ENCODE assay signal across 12 cellular contexts in genomic region chr19:17797397-17798201, GRCh38. TPM values are rescaled to one million over a fixed set of nuclear protein-coding genes. Genes with fewer than 3 reads are reported as not detected.
DNase-seq lines count a peak whose midpoint lies in the region; ATAC-seq and TF ChIP-seq lines count a peak whose summit lies in the region.
"Had no signal": no experiment of that assay in that cellular context is flagged by ENCODE, and none has a peak within 500 bp of the region (broad histone marks: within the 10 kb centered on the region; RNA-seq: fewer than 3 reads in every experiment).

No MANE protein-coding gene starts in this region.

- no peak for TF ChIP-seq CTCF in hepatocyte (IDR thresholded peaks at IDR 0.05; ENCODE audit: poor library complexity)

- H3K4me2 ChIP-seq in hepatocyte, result peak overlapping the region; percentile 77

- no peak overlapping the region for H3K27ac Mint-ChIP-seq in T-helper 2 cell treated with Interferon-gamma antibody and Interleukin-4, amounts not matched to agents 5 μg/mL and 100 μg/mL, for 36 hours

- H4K20me1 ChIP-seq in hepatocyte (ENCODE audit: insufficient read depth, poor library complexity, severe bottlenecking), result no peaks in the 10 kb centered on the region

- DNase-seq in HPDE6-E6E7 (ENCODE audit: extremely low spot score) (peak; percentile 97), hepatocyte (ENCODE audit: low spot score) (peak; percentile 88), SHP77 treated with DMSO at 0.1 percent for 48 hours (lab: John Stamatoyannopoulos, UW) (no peak), D341Med (ENCODE audit: low spot score) (no peak)
- DNase-seq in T-helper 2 cell treated with Interferon-gamma antibody and Interleukin-4, amounts not matched to agents 5 μg/mL and 100 μg/mL, for 36 hours (ENCODE audit: low spot score), result peak; percentile 55
- peak; percentile 25 for DNase-seq in stimulated activated CD8-positive, alpha-beta memory T cell treated with anti-CD3 and anti-CD28 coated beads, Interleukin-4, amount 100 ng/mL, for 24 hours (ENCODE audit: low read depth)
- DNase-seq: NCI-H1930, substantia nigra had no signal

- no peak for ATAC-seq in HG02938 (IDR thresholded peaks at IDR 0.05; ENCODE audit: unreplicated experiment)
- ATAC-seq: GM12878 had no signal

- H3K9me3 ChIP-seq in hepatocyte (ENCODE audit: low read depth), result no peaks in the 10 kb centered on the region

- H3K27me3 Mint-ChIP-seq in T-helper 2 cell treated with Interferon-gamma antibody and Interleukin-4, amounts not matched to agents 5 μg/mL and 100 μg/mL, for 36 hours (ENCODE audit: low read depth), result peaks cover 26% of the 10 kb centered on the region

- no peaks in the 10 kb centered on the region for H3K36me3 Mint-ChIP-seq in T-helper 2 cell treated with Interferon-gamma antibody and Interleukin-4, amounts not matched to agents 5 μg/mL and 100 μg/mL, for 36 hours (ENCODE audit: low read depth)

- no peak overlapping the region for H3K4me3 ChIP-seq in hepatocyte
- H3K4me3 ChIP-seq: GM12878 had no signal

- no peaks in the 10 kb centered on the region for H3K9me3 Mint-ChIP-seq in T-helper 2 cell treated with Interferon-gamma antibody and Interleukin-4, amounts not matched to agents 5 μg/mL and 100 μg/mL, for 36 hours

- no peaks in the 10 kb centered on the region for H3K9me2 ChIP-seq in hepatocyte (replicated peaks; ENCODE audit: insufficient read depth)

- no peaks in the 10 kb centered on the region for H3K36me3 ChIP-seq in hepatocyte (replicated peaks; ENCODE audit: insufficient read depth, low read depth)

- H3K4me3 Mint-ChIP-seq in T-helper 2 cell treated with Interferon-gamma antibody and Interleukin-4, amounts not matched to agents 5 μg/mL and 100 μg/mL, for 36 hours, result no peak overlapping the region

- H3K79me2 ChIP-seq in hepatocyte, result peaks cover 24% of the 10 kb centered on the region

- peaks cover 4% of the 10 kb centered on the region for H3K4me1 Mint-ChIP-seq in T-helper 2 cell treated with Interferon-gamma antibody and Interleukin-4, amounts not matched to agents 5 μg/mL and 100 μg/mL, for 36 hours (ENCODE audit: low read depth)

- peak overlapping the region; percentile 98 for H3K27ac ChIP-seq in hepatocyte

- 66% methylated on average over 11 of the region's 11 CpGs for WGBS in hepatocyte (ENCODE audit: low lambda C conversion rate, missing lambda C conversion rate)

- H2AFZ ChIP-seq in hepatocyte, result no peak overlapping the region

- peaks cover 19% of the 10 kb centered on the region for H3K27me3 ChIP-seq in hepatocyte

- H3K4me1 ChIP-seq in hepatocyte (ENCODE audit: insufficient read depth), result peaks cover 18% of the 10 kb centered on the region

RNA-seq across cellular contexts. Expression of gene B3GNT3, which starts 2.7 kb away (rescaled TPM):
- 19.1 and 22.6 TPM in 2 replicates for total RNA-seq in hepatocyte
- 14.6 and 16.7 TPM in 2 replicates for polyA plus RNA-seq in hepatocyte
- total RNA-seq: GM12878, myocyte had no signal
- polyA plus RNA-seq: GM12878 had no signal

RNA-seq across cellular contexts. Expression of gene INSL3, which starts 23.7 kb away (rescaled TPM):
- total RNA-seq in hepatocyte, result not detected in 2 replicates
- polyA plus RNA-seq in hepatocyte, result 0.21 and 0.35 TPM in 2 replicates
- total RNA-seq: epithelial cell of proximal tubule, myocyte had no signal

RNA-seq across cellular contexts. Expression of gene FCHO1, which starts 46.3 kb away (rescaled TPM):
- total RNA-seq in hepatocyte, result 2.1 and 2.2 TPM in 2 replicates
- polyA plus RNA-seq in hepatocyte, result 1.9 and 2.3 TPM in 2 replicates
- total RNA-seq: myocyte had no signal

RNA-seq across cellular contexts. Expression of gene JAK3, which starts 50.2 kb away (rescaled TPM):
- total RNA-seq in hepatocyte, result 2.2 and 3.2 TPM in 2 replicates
- polyA plus RNA-seq in hepatocyte, result 3.0 and 3.6 TPM in 2 replicates
- total RNA-seq: myocyte had no signal

Comparison
In these comparisons a context has a peak if more than half of its experiments do, and no peak if none do; other contexts are left out.
1. DNase-seq: peak in HPDE6-E6E7 (single experiment), T-helper 2 cell treated with Interferon-gamma antibody and Interleukin-4, amounts not matched to agents 5 μg/mL and 100 μg/mL, for 36 hours (single experiment), hepatocyte (single experiment) and stimulated activated CD8-positive, alpha-beta memory T cell treated with anti-CD3 and anti-CD28 coated beads, Interleukin-4, amount 100 ng/mL, for 24 hours (single experiment); none in SHP77 treated with DMSO at 0.1 percent for 48 hours (single experiment) and D341Med (single experiment).